18 cellular contexts compared by ENCODE assay signal in the genomic region with DNA sequence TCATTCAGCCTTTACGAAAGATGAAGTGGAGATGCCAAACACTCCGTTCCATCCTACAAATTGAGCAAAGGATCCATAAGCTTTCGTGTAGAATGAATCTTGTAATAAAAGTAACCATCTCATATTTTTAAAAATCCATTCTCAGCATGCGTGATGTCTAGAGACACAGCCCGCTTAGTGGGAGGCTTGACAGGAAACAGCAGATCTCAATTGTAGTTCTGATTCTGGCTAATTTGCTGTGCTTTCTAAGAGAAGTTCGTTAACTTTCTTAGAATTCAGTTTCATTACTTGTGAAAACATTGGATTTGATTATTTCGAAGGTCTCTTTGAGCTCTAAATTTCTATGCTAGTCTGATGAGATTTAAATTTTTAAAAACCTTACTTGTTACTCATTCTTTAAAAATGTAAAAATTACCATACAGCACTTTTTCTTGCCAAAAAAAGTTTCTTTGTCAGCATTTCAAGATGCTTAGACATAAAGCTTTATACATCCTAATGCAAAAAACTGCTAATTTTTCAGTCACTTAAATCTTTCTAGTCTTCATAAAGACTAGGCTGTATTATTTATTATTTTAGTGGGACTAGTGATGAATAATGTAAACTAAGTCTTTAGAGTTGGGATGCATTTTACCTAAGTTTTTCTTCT.
"Had no signal": no experiment of that assay in that cellular context is flagged by ENCODE, and none has a peak within 500 bp of the region (broad histone marks: within the 10 kb centered on the region; RNA-seq: fewer than 3 reads in every experiment).

No MANE protein-coding gene starts in this region.

- H3K36me3 ChIP-seq: heart right ventricle, left ventricle myocardium inferior, spleen had no signal

- DNase-seq: activated CD8-positive, alpha-beta memory T cell treated with anti-CD3 and anti-CD28 coated beads, Interleukin-2, amount 10 ng/mL, durations not matched to agents 7 days and 5 days; activated naive CD4-positive, alpha-beta T cell treated with Interleukin-2 at 50 U/mL for 16 hours; caudate nucleus; endodermal cell; heart right ventricle; left ventricle myocardium inferior; mammary epithelial cell; midbrain; occipital lobe; posterior cingulate gyrus; spleen; stimulated activated CD4-positive, alpha-beta T cell treated with anti-CD3 and anti-CD28 coated beads, Interleukin-4, amount 100 ng/mL, for 4 hours; testis had no signal

- H3K9me3 Mint-ChIP-seq: activated T-helper 17 cell treated with anti-CD3 and anti-CD28 coated beads, Interleukin-2, amount 50 U/mL, for 72 hours; endodermal cell; stimulated activated memory B cell treated with anti-CD40 and anti-IgM and Interleukin-4, amounts not matched to agents 10 μg/mL and 1 μg/mL and 100 μg/mL, for 72 hours had no signal

- H3K27me3 ChIP-seq: heart right ventricle, spleen, testis had no signal

- H3K4me3 Mint-ChIP-seq: activated CD8-positive, alpha-beta memory T cell treated with anti-CD3 and anti-CD28 coated beads, Interleukin-2, amount 10 ng/mL, durations not matched to agents 7 days and 5 days; activated T-helper 17 cell treated with anti-CD3 and anti-CD28 coated beads, Interleukin-2, amount 50 U/mL, for 72 hours; brain; endodermal cell; stimulated activated memory B cell treated with anti-CD40 and anti-IgM and Interleukin-4, amounts not matched to agents 10 μg/mL and 1 μg/mL and 100 μg/mL, for 72 hours; type B pancreatic cell had no signal

- H3K4me1 Mint-ChIP-seq: activated CD8-positive, alpha-beta memory T cell treated with anti-CD3 and anti-CD28 coated beads, Interleukin-2, amount 10 ng/mL, durations not matched to agents 7 days and 5 days; activated T-helper 17 cell treated with anti-CD3 and anti-CD28 coated beads, Interleukin-2, amount 50 U/mL, for 72 hours; endodermal cell; stimulated activated memory B cell treated with anti-CD40 and anti-IgM and Interleukin-4, amounts not matched to agents 10 μg/mL and 1 μg/mL and 100 μg/mL, for 72 hours had no signal

- H3K27ac Mint-ChIP-seq: activated CD8-positive, alpha-beta memory T cell treated with anti-CD3 and anti-CD28 coated beads, Interleukin-2, amount 10 ng/mL, durations not matched to agents 7 days and 5 days; activated T-helper 17 cell treated with anti-CD3 and anti-CD28 coated beads, Interleukin-2, amount 50 U/mL, for 72 hours; endodermal cell; stimulated activated memory B cell treated with anti-CD40 and anti-IgM and Interleukin-4, amounts not matched to agents 10 μg/mL and 1 μg/mL and 100 μg/mL, for 72 hours; type B pancreatic cell had no signal

- H3K4me3 ChIP-seq: heart right ventricle, left ventricle myocardium inferior, spleen, testis had no signal

- H3K4me1 ChIP-seq: heart right ventricle, left ventricle myocardium inferior, spleen, testis had no signal

- H3K27ac ChIP-seq: epithelial cell of prostate, heart right ventricle, left ventricle myocardium inferior, spleen, testis had no signal

- H3K27me3 Mint-ChIP-seq: activated T-helper 17 cell treated with anti-CD3 and anti-CD28 coated beads, Interleukin-2, amount 50 U/mL, for 72 hours; type B pancreatic cell had no signal

- H3K9me3 ChIP-seq: heart right ventricle, left ventricle myocardium inferior, spleen, testis had no signal

- ATAC-seq: activated CD8-positive, alpha-beta memory T cell treated with anti-CD3 and anti-CD28 coated beads, Interleukin-2, amount 10 ng/mL, durations not matched to agents 7 days and 5 days; activated T-helper 17 cell treated with anti-CD3 and anti-CD28 coated beads, Interleukin-2, amount 50 U/mL, for 72 hours; heart right ventricle; stimulated activated memory B cell treated with anti-CD40 and anti-IgM and Interleukin-4, amounts not matched to agents 10 μg/mL and 1 μg/mL and 100 μg/mL, for 72 hours had no signal

- H3K36me3 Mint-ChIP-seq: activated CD8-positive, alpha-beta memory T cell treated with anti-CD3 and anti-CD28 coated beads, Interleukin-2, amount 10 ng/mL, durations not matched to agents 7 days and 5 days; brain; stimulated activated memory B cell treated with anti-CD40 and anti-IgM and Interleukin-4, amounts not matched to agents 10 μg/mL and 1 μg/mL and 100 μg/mL, for 72 hours; type B pancreatic cell had no signal
